In genomic region chrX:77564824-77565223, GRCh38 we compare ENCODE assay signal across 2 cellular contexts.
TF ChIP-seq lines count a peak whose summit lies in the region.

No MANE protein-coding gene starts in this region.

TF ChIP-seq in A549, 52 proteins besides CTCF, POLR2A, EP300 and RAD21:
- TF ChIP-seq USF2 (IDR thresholded peaks at IDR 0.05) (no peak), CBX8 (IDR thresholded peaks at IDR 0.05) (no peak), ESRRA (IDR thresholded peaks at IDR 0.05; ENCODE audit: borderline replicate concordance, low read length) (no peak), KDM5A (IDR thresholded peaks at IDR 0.05) (no peak), FOXS1 (CRISPR knock-in tag; IDR thresholded peaks at IDR 0.05) (no peak)
- TF ChIP-seq, protein P1, sequence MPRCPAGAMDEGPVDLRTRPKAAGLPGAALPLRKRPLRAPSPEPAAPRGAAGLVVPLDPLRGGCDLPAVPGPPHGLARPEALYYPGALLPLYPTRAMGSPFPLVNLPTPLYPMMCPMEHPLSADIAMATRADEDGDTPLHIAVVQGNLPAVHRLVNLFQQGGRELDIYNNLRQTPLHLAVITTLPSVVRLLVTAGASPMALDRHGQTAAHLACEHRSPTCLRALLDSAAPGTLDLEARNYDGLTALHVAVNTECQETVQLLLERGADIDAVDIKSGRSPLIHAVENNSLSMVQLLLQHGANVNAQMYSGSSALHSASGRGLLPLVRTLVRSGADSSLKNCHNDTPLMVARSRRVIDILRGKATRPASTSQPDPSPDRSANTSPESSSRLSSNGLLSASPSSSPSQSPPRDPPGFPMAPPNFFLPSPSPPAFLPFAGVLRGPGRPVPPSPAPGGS (IDR thresholded peaks at IDR 0.05) = no peak

TF ChIP-seq in IMR-90, 13 proteins besides CTCF, POLR2A, EP300 and RAD21 (continued from another document):
- TF ChIP-seq, protein P2, sequence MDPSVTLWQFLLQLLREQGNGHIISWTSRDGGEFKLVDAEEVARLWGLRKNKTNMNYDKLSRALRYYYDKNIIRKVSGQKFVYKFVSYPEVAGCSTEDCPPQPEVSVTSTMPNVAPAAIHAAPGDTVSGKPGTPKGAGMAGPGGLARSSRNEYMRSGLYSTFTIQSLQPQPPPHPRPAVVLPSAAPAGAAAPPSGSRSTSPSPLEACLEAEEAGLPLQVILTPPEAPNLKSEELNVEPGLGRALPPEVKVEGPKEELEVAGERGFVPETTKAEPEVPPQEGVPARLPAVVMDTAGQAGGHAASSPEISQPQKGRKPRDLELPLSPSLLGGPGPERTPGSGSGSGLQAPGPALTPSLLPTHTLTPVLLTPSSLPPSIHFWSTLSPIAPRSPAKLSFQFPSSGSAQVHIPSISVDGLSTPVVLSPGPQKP (IDR thresholded peaks at IDR 0.05; ENCODE audit: borderline replicate concordance, low read depth, low read length) = no peak
